ENCODE assay signal across 8 cellular contexts in genomic region chr9:37329576-37329975, GRCh38.
DNase-seq lines count a peak whose midpoint lies in the region; ATAC-seq, FAIRE-seq and TF ChIP-seq lines count a peak whose summit lies in the region.

No MANE protein-coding gene starts in this region.

- H3K27me3 Mint-ChIP-seq in activated CD4-positive, alpha-beta memory T cell treated with anti-CD3 and anti-CD28 coated beads, Interleukin-2, amount 10 ng/mL, durations not matched to agents 7 days and 5 days, result no peaks in the 10 kb centered on the region

- no peak for TF ChIP-seq EP300 in H1 (IDR thresholded peaks at IDR 0.05; ENCODE audit: borderline replicate concordance in 1 of 2, low read depth in 2 of 2, low read length in 2 of 2)

- H3K56ac ChIP-seq in H1 (replicated peaks; ENCODE audit: insufficient read length, low read depth, low read length), result no peak overlapping the region

- H4K8ac ChIP-seq in H1 (ENCODE audit: extremely low read depth, insufficient read depth, low read length), result no peak overlapping the region

- H4K91ac ChIP-seq in H1 (replicated peaks; ENCODE audit: insufficient read length, low read length), result no peak overlapping the region

- no peak overlapping the region for H2BK12ac ChIP-seq in H1 (ENCODE audit: low read depth, low read length)

- H3K4me3 Mint-ChIP-seq in activated CD4-positive, alpha-beta memory T cell treated with anti-CD3 and anti-CD28 coated beads, Interleukin-2, amount 10 ng/mL, durations not matched to agents 7 days and 5 days, result no peak overlapping the region

- no peak overlapping the region for H3K14ac ChIP-seq in H1 (ENCODE audit: insufficient read length)

- ATAC-seq in HG02571 (IDR thresholded peaks at IDR 0.05; ENCODE audit: unreplicated experiment), result no peak
- ATAC-seq in HG03460 (IDR thresholded peaks at IDR 0.05; ENCODE audit: unreplicated experiment), result no peak

- in situ Hi-C loops in ACHN (cut with HindIII; ENCODE audit: low pct_ligation_motif_present, low pct_unique_long_range_greater_than_20kb, low sequenced_read_pairs), result no loop called here

- H3K79me2 ChIP-seq in H1 (ENCODE audit: control insufficient read depth in 1 of 2, insufficient read depth in 2 of 2, low read length in 2 of 2), result no peaks in the 10 kb centered on the region

- H2BK15ac ChIP-seq in H1 (ENCODE audit: low read length), result no peak overlapping the region

- no peaks in the 10 kb centered on the region for H4K20me1 ChIP-seq in H1 (replicated peaks in 1 of 2; ENCODE audit: control insufficient read depth in 1 of 2, insufficient read depth in 2 of 2, low read length in 2 of 2)

- CTCF ChIA-PET in H1 (lab: Charles Lee; ENCODE audit: partially characterized antibody), result interaction anchor here (0.6 to 2.8 kb wide), 10 partner anchors 8 to 455 kb away, joined by 3 to 13 read pairs (median 4); no protein-coding TSS in a partner anchor
- CTCF ChIA-PET in activated CD4-positive, alpha-beta memory T cell treated with anti-CD3 and anti-CD28 coated beads, Interleukin-2, amount 10 ng/mL, durations not matched to agents 7 days and 5 days (lab: Charles Lee), result interaction anchor here (0.6 to 1.7 kb wide), 7 partner anchors 8 to 456 kb away, joined by 3 to 12 read pairs (median 4); partner anchors contain the start of gene PAX5

- no peaks in the 10 kb centered on the region for H3K79me1 ChIP-seq in H1 (ENCODE audit: low read depth, low read length)

- H3K4me2 ChIP-seq in H1 (ENCODE audit: insufficient read depth in 1 of 2, low read depth in 2 of 2, low read length in 2 of 2), result no peak overlapping the region

- H3K36me3 Mint-ChIP-seq in activated CD4-positive, alpha-beta memory T cell treated with anti-CD3 and anti-CD28 coated beads, Interleukin-2, amount 10 ng/mL, durations not matched to agents 7 days and 5 days (ENCODE audit: low read depth), result no peaks in the 10 kb centered on the region

- no peak overlapping the region for H3K4me3 ChIP-seq in H1 (ENCODE audit: extremely low read depth in 1 of 4, insufficient read depth in 2 of 4, low read depth in 3 of 4, low read length in 4 of 4)

- no peaks in the 10 kb centered on the region for H3K23me2 ChIP-seq in H1 (ENCODE audit: low read depth, low read length)

- no peak overlapping the region for H3K4ac ChIP-seq in H1 (replicated peaks; ENCODE audit: insufficient read length, low read depth, low read length)

- no peak overlapping the region for H3K9ac ChIP-seq in H1 (replicated peaks in 1 of 4; ENCODE audit: extremely low read depth in 1 of 4, low read depth in 3 of 4, low read length in 3 of 4)

- no peak overlapping the region for H2BK5ac ChIP-seq in H1 (ENCODE audit: low read depth, low read length)

- H3K27ac ChIP-seq in H1 (ENCODE audit: low read depth, low read length), result no peak overlapping the region

- H3K27me3 ChIP-seq in H1 (replicated peaks in 1 of 4; ENCODE audit: control insufficient read depth in 3 of 4, extremely low read depth in 1 of 4, insufficient read depth in 3 of 4, low read length in 3 of 4), result no peaks in the 10 kb centered on the region

- WGBS in H1 (ENCODE audit: extremely low coverage in 1 of 2, insufficient coverage in 1 of 2, insufficient read length in 1 of 2, insufficient replicate concordance in 2 of 2, low coverage in 1 of 2, low lambda C conversion rate in 2 of 2, missing lambda C conversion rate in 1 of 2), 2 experiments, result 86% methylated on average over 2 of the region's 2 CpGs; no CpG with 5 or more reads in 1 of the 2 experiments

- H4K5ac ChIP-seq in H1 (ENCODE audit: insufficient read length, low read depth, low read length), result no peak overlapping the region

- peak; percentile 63 for TF ChIP-seq CTCF in GM12872 (IDR thresholded peaks at IDR 0.05; ENCODE audit: insufficient read depth, low read depth, low read length)
- peak in 1 of 3 experiments; percentile 33; a peak in 2 of 4 replicates for TF ChIP-seq CTCF in H1 (IDR thresholded peaks at IDR 0.05; ENCODE audit: control extremely low read depth in 1 of 3, insufficient read depth in 1 of 3, low read depth in 1 of 3, low read length in 3 of 3)

- no peak overlapping the region for H3K23ac ChIP-seq in H1 (ENCODE audit: insufficient read length)

- POLR2A ChIA-PET in H1 (lab: Charles Lee; ENCODE audit: partially characterized antibody), result interaction anchor here (0.8 kb wide), 1 partner anchor 210 kb away, joined by 3 read pairs; no protein-coding TSS in a partner anchor
- POLR2A ChIA-PET in activated CD4-positive, alpha-beta memory T cell treated with anti-CD3 and anti-CD28 coated beads, Interleukin-2, amount 10 ng/mL, durations not matched to agents 7 days and 5 days (lab: Charles Lee), result interaction anchor here (1.7 kb wide), 1 partner anchor 76 kb away, joined by 4 read pairs; no protein-coding TSS in a partner anchor

- H3K9me3 Mint-ChIP-seq in activated CD4-positive, alpha-beta memory T cell treated with anti-CD3 and anti-CD28 coated beads, Interleukin-2, amount 10 ng/mL, durations not matched to agents 7 days and 5 days, result no peaks in the 10 kb centered on the region

- peak; percentile 59 to 64 for TF ChIP-seq RAD21 in H1 (IDR thresholded peaks at IDR 0.05 in 1 of 2, conservative IDR thresholded peaks at IDR 0.05 in 1 of 2; ENCODE audit: low read depth in 2 of 2, low read length in 2 of 2)

- no peak overlapping the region for H3K27ac Mint-ChIP-seq in activated CD4-positive, alpha-beta memory T cell treated with anti-CD3 and anti-CD28 coated beads, Interleukin-2, amount 10 ng/mL, durations not matched to agents 7 days and 5 days

- H3K4me1 Mint-ChIP-seq in activated CD4-positive, alpha-beta memory T cell treated with anti-CD3 and anti-CD28 coated beads, Interleukin-2, amount 10 ng/mL, durations not matched to agents 7 days and 5 days, result peaks cover 5% of the 10 kb centered on the region

- no peak for TF ChIP-seq POLR2A in H1 (IDR thresholded peaks at IDR 0.05; ENCODE audit: control extremely low read depth in 1 of 2, low read depth in 2 of 2, low read length in 2 of 2)

- H2BK120ac ChIP-seq in H1 (replicated peaks; ENCODE audit: low read depth, low read length), result no peak overlapping the region

- DNase-seq in ACHN, result peak; percentile 42
- peak; percentile 5 for DNase-seq in MV-4-11 (lab: John Stamatoyannopoulos, UW)
- DNase-seq in H1 (ENCODE audit: low read depth in 1 of 2, low spot score in 2 of 2), result no peak
- no peak for DNase-seq in activated CD4-positive, alpha-beta memory T cell treated with anti-CD3 and anti-CD28 coated beads, Interleukin-2, amount 10 ng/mL, durations not matched to agents 7 days and 5 days
- DNase-seq in SHP77 (lab: John Stamatoyannopoulos, UW), result no peak

- no peaks in the 10 kb centered on the region for H3K4me1 ChIP-seq in H1 (replicated peaks in 1 of 4; ENCODE audit: control insufficient read depth in 3 of 4, insufficient read depth in 4 of 4, low read length in 3 of 4)

- H2BK20ac ChIP-seq in H1 (ENCODE audit: low read length), result no peak overlapping the region

- no peak overlapping the region for H2AFZ ChIP-seq in H1 (ENCODE audit: low read length)

- H3K18ac ChIP-seq in H1 (ENCODE audit: extremely low read depth, low read length), result no peak overlapping the region

- H3K36me3 ChIP-seq in H1 (ENCODE audit: control insufficient read depth in 2 of 4, insufficient read depth in 4 of 4, low read length in 3 of 4), result no peaks in the 10 kb centered on the region

- no peak overlapping the region for H2AK5ac ChIP-seq in H1 (ENCODE audit: low read depth, low read length)

- no peak for FAIRE-seq in H1 (lab: Jason Lieb, UNC)

- H3K9me3 ChIP-seq in H1 (ENCODE audit: insufficient read depth in 2 of 2, low read depth in 1 of 2, low read length in 1 of 2), result no peaks in the 10 kb centered on the region

TF ChIP-seq in H1, 55 proteins besides CTCF, POLR2A, EP300 and RAD21:
- TF ChIP-seq TAF1 (IDR thresholded peaks at IDR 0.05; ENCODE audit: low read depth, low read length), result no peak

Comparison
In these comparisons a context has a peak if more than half of its experiments do, and no peak if none do; other contexts are left out.
1. DNase-seq: peak in ACHN (single experiment) and MV-4-11 (single experiment); none in H1 (0 of 2), activated CD4-positive, alpha-beta memory T cell treated with anti-CD3 and anti-CD28 coated beads, Interleukin-2, amount 10 ng/mL, durations not matched to agents 7 days and 5 days (single experiment) and SHP77 (0 of 2).